Comparison of ENCODE assay signal across 9 cellular contexts in genomic region chr10:74244097-74244685, GRCh38.
DNase-seq lines count a peak whose midpoint lies in the region; ATAC-seq, FAIRE-seq and TF ChIP-seq lines count a peak whose summit lies in the region.
"Had no signal": no experiment of that assay in that cellular context is flagged by ENCODE, and none has a peak within 500 bp of the region (broad histone marks: within the 10 kb centered on the region; RNA-seq: fewer than 3 reads in every experiment).

No MANE protein-coding gene starts in this region.

- H3K9me3 ChIP-seq in OCI-LY3 (ENCODE audit: insufficient read depth, low read length), result no peaks in the 10 kb centered on the region
- H3K9me3 ChIP-seq in trophoblast cell (ENCODE audit: insufficient read depth, low read depth, low read length), result peaks cover 2% of the 10 kb centered on the region

- WGBS in trophoblast cell (ENCODE audit: extremely low coverage, insufficient coverage, insufficient read length), result no CpG with 5 or more reads among the region's 3 CpGs

- H2AFZ ChIP-seq in OCI-LY3 (ENCODE audit: low read depth, low read length), result no peak overlapping the region
- H2AFZ ChIP-seq in trophoblast cell (ENCODE audit: insufficient read depth, low read length, poor library complexity), result no peak overlapping the region

- H3K27me3 ChIP-seq in BJ (ENCODE audit: control insufficient read depth, insufficient read depth, low read length) (no peaks in the 10 kb centered on the region), OCI-LY3 (ENCODE audit: low read depth, low read length) (no peaks in the 10 kb centered on the region), trophoblast cell (ENCODE audit: insufficient read depth, low read length) (no peaks in the 10 kb centered on the region)

- no peaks in the 10 kb centered on the region for H4K20me1 ChIP-seq in OCI-LY3 (ENCODE audit: insufficient read depth, low read length)

- POLR2A ChIA-PET in BJ (lab: Charles Lee) (interaction anchor here (0.5 to 0.6 kb wide), 2 partner anchors 562 to 1025 kb away, joined by 3 to 22 read pairs; no protein-coding TSS in a partner anchor), GM10248 (lab: Yijun Ruan, JAX) (no interaction called here)

- H3K4me1 ChIP-seq in OCI-LY3 (ENCODE audit: low read length) (no peaks in the 10 kb centered on the region), trophoblast cell (ENCODE audit: control insufficient read depth in 1 of 2, insufficient read depth in 2 of 2, low read length in 2 of 2) (no peaks in the 10 kb centered on the region)

- H3K36me3 ChIP-seq in BJ (ENCODE audit: control insufficient read depth, insufficient read depth, low read length) (peaks cover 4% of the 10 kb centered on the region), OCI-LY3 (replicated peaks; ENCODE audit: low read depth, low read length) (no peaks in the 10 kb centered on the region), trophoblast cell (ENCODE audit: control insufficient read depth in 1 of 2, insufficient read depth in 2 of 2, low read length in 2 of 2) (peaks cover 6 to 8% of the 10 kb centered on the region in 2 experiments)

- no peak overlapping the region for H2BK120ac ChIP-seq in trophoblast cell (ENCODE audit: insufficient read depth, low read length, poor library complexity)

- H3K27ac ChIP-seq in OCI-LY3 (ENCODE audit: low read length) (no peak overlapping the region), trophoblast cell (ENCODE audit: low read depth, low read length) (no peak overlapping the region)

- CTCF ChIA-PET in BJ (lab: Yijun Ruan, JAX) (interaction anchor here (0.6 to 6.3 kb wide), 20 partner anchors 9 to 996 kb away, joined by 3 to 126 read pairs (median 4); partner anchors contain the start of gene COMTD1), GM10248 (lab: Yijun Ruan, JAX) (interaction anchor here (0.7 to 7.0 kb wide), 40 partner anchors 9 to 996 kb away, joined by 3 to 53 read pairs (median 4); partner anchors contain the start of gene COMTD1)

- no peak overlapping the region for H3K4ac ChIP-seq in trophoblast cell (ENCODE audit: low read depth, low read length)

- no peak for DNase-seq in BJ (ENCODE audit: low read depth)
- DNase-seq in GM10248 (ENCODE audit: extremely low spot score), result no peak
- DNase-seq in trophoblast cell, result peak; percentile 8 to 79

- H2BK5ac ChIP-seq in trophoblast cell (ENCODE audit: low read depth, low read length, poor library complexity), result no peak overlapping the region

- TF ChIP-seq CTCF in BJ (IDR thresholded peaks at IDR 0.05; ENCODE audit: insufficient read depth, low read depth, low read length), result peak; percentile 39
- peak; percentile 30 for TF ChIP-seq CTCF in GM10248 (IDR thresholded peaks at IDR 0.05; ENCODE audit: control extremely low read depth, extremely low read depth, low read depth, missing control alignments)
- peak; percentile 58 for TF ChIP-seq CTCF in OCI-LY3 (IDR thresholded peaks at IDR 0.05; ENCODE audit: low read depth, low read length)

- H3K9ac ChIP-seq in OCI-LY3 (ENCODE audit: low read length) (no peak overlapping the region), trophoblast cell (ENCODE audit: low read length) (no peak overlapping the region)

- no peak overlapping the region for H2AK5ac ChIP-seq in trophoblast cell (ENCODE audit: low read length)

- H3K79me1 ChIP-seq in trophoblast cell (ENCODE audit: low read length), result no peaks in the 10 kb centered on the region

- ATAC-seq in GM21717 (IDR thresholded peaks at IDR 0.05; ENCODE audit: unreplicated experiment), result no peak
- no peak for ATAC-seq in HG03025 (IDR thresholded peaks at IDR 0.05; ENCODE audit: low FRiP score, unreplicated experiment)
- ATAC-seq in GM19463 (IDR thresholded peaks at IDR 0.05; ENCODE audit: unreplicated experiment), result no peak
- ATAC-seq: left colon had no signal

- H3K14ac ChIP-seq in trophoblast cell (ENCODE audit: low read length), result no peak overlapping the region

- no peak overlapping the region for H3K4me3 ChIP-seq in BJ (ENCODE audit: low read depth, low read length)
- no peak overlapping the region for H3K4me3 ChIP-seq in OCI-LY3 (ENCODE audit: low read length)
- H3K4me3 ChIP-seq in trophoblast cell (ENCODE audit: low read depth, low read length), result no peak overlapping the region

- H4K12ac ChIP-seq in trophoblast cell (ENCODE audit: low read depth, low read length), result no peak overlapping the region

- FAIRE-seq in endometrium (lab: Jason Lieb, UNC), result peak; percentile 87

- H3K18ac ChIP-seq in trophoblast cell (ENCODE audit: low read length), result no peak overlapping the region

- H2BK12ac ChIP-seq in trophoblast cell (ENCODE audit: low read length), result no peak overlapping the region

- H3K23ac ChIP-seq in trophoblast cell (ENCODE audit: low read length), result no peak overlapping the region

- H3K4me2 ChIP-seq in OCI-LY3 (ENCODE audit: low read length) (no peak overlapping the region), trophoblast cell (ENCODE audit: low read length) (no peak overlapping the region)

- H3K79me2 ChIP-seq in OCI-LY3 (ENCODE audit: low read length) (no peaks in the 10 kb centered on the region), trophoblast cell (ENCODE audit: control insufficient read depth, insufficient read depth, low read length, poor library complexity) (no peaks in the 10 kb centered on the region)

- no peak overlapping the region for H4K91ac ChIP-seq in trophoblast cell (ENCODE audit: low read depth, low read length)

- no peak overlapping the region for H4K8ac ChIP-seq in trophoblast cell (ENCODE audit: low read depth, low read length)

Comparison
In these comparisons a context has a peak if more than half of its experiments do, and no peak if none do; other contexts are left out.
1. DNase-seq: peak in trophoblast cell (2 of 2); none in BJ (single experiment) and GM10248 (single experiment).
2. Peak in every context shown above with its lines, with median percentiles within 50 percentile points of each other: CTCF ChIP-seq.